1 cellular context compared by ENCODE assay signal in the genomic region with DNA sequence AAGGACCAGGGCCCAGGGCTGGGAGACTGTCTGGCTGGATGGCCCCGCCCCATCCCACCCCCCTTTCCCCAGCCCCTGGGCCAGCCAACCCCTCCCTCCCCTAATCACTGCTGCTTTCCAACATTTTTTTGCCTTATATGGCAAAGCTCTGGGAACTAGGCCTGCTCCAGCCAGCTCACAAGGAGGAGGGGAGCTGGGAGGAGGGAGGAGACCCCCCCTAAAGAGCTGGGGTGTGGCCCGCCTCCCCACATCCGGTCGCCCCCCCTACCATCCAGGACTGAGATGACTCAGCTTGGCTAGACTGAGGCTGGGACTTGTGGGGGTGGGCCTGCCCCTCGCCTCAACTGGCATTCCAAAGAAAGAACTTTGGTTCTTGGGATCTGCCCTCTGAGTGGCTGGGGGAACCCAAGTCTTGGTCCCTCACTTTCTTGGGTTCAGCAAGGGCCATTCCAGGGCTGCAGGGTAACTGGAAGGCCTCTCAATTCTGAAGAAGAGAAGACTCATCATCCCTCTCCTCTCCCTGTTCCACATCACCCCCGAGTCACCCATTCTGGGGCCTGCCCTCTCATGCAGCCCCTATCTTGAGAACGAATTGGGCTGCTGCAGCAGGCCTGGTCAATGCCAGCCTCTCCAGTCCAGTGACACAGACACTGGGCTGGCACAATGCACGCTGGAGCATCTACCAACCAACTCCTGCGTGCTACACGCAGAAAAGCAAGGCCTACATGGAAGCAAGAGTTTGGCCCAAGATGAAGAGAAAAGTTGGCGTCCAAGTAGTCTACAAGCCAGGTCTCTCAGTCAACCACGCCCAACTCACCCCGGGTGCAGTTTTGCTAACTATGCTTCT.
TF ChIP-seq lines count a peak whose summit lies in the region.

No MANE protein-coding gene starts in this region.

TF ChIP-seq in H1, 55 proteins besides CTCF, POLR2A, EP300 and RAD21:
- peak; percentile 80 for TF ChIP-seq TAF1 (IDR thresholded peaks at IDR 0.05; ENCODE audit: low read depth, low read length)
- no peak for TF ChIP-seq RXRA (IDR thresholded peaks at IDR 0.05; ENCODE audit: insufficient read depth, low read depth, low read length)
- TF ChIP-seq CREB1 (IDR thresholded peaks at IDR 0.05), result 0 out of 2 replicates have a peak, but pooled peaks have one; percentile 17
- peak; percentile 99 for TF ChIP-seq SRF (IDR thresholded peaks at IDR 0.05; ENCODE audit: low read depth, low read length)
- peak; percentile 38 for TF ChIP-seq SIRT6 (IDR thresholded peaks at IDR 0.05; ENCODE audit: low read length)
- peak; percentile 86 for TF ChIP-seq TAF7 (optimal IDR thresholded peaks at IDR 0.05; ENCODE audit: borderline replicate concordance, low read depth, low read length)
- TF ChIP-seq TCF12 (IDR thresholded peaks at IDR 0.05; ENCODE audit: low read depth, low read length), result no peak
- TF ChIP-seq EGR1 (IDR thresholded peaks at IDR 0.05; ENCODE audit: borderline replicate concordance, low read depth, low read length), result 0 out of 2 replicates have a peak, but pooled peaks have one; percentile 7
- no peak for TF ChIP-seq SIX5 (IDR thresholded peaks at IDR 0.05; ENCODE audit: low read depth, low read length)
- peak; percentile 67; the same call in 1 of the 2 replicates for TF ChIP-seq MAFK (IDR thresholded peaks at IDR 0.05; ENCODE audit: low read depth, low read length)
- peak; percentile 27; the same call in 1 of the 2 replicates for TF ChIP-seq SP1 (IDR thresholded peaks at IDR 0.05; ENCODE audit: low read depth, low read length)
- peak; percentile 89 for TF ChIP-seq POLR2AphosphoS5 (IDR thresholded peaks at IDR 0.05; ENCODE audit: low read depth, low read length)
- TF ChIP-seq KDM4A (IDR thresholded peaks at IDR 0.05; ENCODE audit: low read depth, low read length, severe bottlenecking), result no peak
- 0 out of 2 replicates have a peak, but pooled peaks have one; percentile 8 for TF ChIP-seq SP4 (IDR thresholded peaks at IDR 0.05; ENCODE audit: low read length)
- peak; percentile 81 for TF ChIP-seq JUND (IDR thresholded peaks at IDR 0.05; ENCODE audit: low read length)
- peak; percentile 56; the same call in 1 of the 2 replicates for TF ChIP-seq TBP (IDR thresholded peaks at IDR 0.05; ENCODE audit: low read depth, low read length)
- TF ChIP-seq, protein P1, sequence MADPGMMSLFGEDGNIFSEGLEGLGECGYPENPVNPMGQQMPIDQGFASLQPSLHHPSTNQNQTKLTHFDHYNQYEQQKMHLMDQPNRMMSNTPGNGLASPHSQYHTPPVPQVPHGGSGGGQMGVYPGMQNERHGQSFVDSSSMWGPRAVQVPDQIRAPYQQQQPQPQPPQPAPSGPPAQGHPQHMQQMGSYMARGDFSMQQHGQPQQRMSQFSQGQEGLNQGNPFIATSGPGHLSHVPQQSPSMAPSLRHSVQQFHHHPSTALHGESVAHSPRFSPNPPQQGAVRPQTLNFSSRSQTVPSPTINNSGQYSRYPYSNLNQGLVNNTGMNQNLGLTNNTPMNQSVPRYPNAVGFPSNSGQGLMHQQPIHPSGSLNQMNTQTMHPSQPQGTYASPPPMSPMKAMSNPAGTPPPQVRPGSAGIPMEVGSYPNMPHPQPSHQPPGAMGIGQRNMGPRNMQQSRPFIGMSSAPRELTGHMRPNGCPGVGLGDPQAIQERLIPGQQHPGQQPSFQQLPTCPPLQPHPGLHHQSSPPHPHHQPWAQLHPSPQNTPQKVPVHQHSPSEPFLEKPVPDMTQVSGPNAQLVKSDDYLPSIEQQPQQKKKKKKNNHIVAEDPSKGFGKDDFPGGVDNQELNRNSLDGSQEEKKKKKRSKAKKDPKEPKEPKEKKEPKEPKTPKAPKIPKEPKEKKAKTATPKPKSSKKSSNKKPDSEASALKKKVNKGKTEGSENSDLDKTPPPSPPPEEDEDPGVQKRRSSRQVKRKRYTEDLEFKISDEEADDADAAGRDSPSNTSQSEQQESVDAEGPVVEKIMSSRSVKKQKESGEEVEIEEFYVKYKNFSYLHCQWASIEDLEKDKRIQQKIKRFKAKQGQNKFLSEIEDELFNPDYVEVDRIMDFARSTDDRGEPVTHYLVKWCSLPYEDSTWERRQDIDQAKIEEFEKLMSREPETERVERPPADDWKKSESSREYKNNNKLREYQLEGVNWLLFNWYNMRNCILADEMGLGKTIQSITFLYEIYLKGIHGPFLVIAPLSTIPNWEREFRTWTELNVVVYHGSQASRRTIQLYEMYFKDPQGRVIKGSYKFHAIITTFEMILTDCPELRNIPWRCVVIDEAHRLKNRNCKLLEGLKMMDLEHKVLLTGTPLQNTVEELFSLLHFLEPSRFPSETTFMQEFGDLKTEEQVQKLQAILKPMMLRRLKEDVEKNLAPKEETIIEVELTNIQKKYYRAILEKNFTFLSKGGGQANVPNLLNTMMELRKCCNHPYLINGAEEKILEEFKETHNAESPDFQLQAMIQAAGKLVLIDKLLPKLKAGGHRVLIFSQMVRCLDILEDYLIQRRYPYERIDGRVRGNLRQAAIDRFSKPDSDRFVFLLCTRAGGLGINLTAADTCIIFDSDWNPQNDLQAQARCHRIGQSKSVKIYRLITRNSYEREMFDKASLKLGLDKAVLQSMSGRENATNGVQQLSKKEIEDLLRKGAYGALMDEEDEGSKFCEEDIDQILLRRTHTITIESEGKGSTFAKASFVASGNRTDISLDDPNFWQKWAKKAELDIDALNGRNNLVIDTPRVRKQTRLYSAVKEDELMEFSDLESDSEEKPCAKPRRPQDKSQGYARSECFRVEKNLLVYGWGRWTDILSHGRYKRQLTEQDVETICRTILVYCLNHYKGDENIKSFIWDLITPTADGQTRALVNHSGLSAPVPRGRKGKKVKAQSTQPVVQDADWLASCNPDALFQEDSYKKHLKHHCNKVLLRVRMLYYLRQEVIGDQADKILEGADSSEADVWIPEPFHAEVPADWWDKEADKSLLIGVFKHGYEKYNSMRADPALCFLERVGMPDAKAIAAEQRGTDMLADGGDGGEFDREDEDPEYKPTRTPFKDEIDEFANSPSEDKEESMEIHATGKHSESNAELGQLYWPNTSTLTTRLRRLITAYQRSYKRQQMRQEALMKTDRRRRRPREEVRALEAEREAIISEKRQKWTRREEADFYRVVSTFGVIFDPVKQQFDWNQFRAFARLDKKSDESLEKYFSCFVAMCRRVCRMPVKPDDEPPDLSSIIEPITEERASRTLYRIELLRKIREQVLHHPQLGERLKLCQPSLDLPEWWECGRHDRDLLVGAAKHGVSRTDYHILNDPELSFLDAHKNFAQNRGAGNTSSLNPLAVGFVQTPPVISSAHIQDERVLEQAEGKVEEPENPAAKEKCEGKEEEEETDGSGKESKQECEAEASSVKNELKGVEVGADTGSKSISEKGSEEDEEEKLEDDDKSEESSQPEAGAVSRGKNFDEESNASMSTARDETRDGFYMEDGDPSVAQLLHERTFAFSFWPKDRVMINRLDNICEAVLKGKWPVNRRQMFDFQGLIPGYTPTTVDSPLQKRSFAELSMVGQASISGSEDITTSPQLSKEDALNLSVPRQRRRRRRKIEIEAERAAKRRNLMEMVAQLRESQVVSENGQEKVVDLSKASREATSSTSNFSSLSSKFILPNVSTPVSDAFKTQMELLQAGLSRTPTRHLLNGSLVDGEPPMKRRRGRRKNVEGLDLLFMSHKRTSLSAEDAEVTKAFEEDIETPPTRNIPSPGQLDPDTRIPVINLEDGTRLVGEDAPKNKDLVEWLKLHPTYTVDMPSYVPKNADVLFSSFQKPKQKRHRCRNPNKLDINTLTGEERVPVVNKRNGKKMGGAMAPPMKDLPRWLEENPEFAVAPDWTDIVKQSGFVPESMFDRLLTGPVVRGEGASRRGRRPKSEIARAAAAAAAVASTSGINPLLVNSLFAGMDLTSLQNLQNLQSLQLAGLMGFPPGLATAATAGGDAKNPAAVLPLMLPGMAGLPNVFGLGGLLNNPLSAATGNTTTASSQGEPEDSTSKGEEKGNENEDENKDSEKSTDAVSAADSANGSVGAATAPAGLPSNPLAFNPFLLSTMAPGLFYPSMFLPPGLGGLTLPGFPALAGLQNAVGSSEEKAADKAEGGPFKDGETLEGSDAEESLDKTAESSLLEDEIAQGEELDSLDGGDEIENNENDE (IDR thresholded peaks at IDR 0.05; ENCODE audit: insufficient replicate concordance, low read length), result peak; percentile 39
- TF ChIP-seq JUN (IDR thresholded peaks at IDR 0.05; ENCODE audit: low read depth, low read length), result 0 out of 2 replicates have a peak, but pooled peaks have one; percentile 4
- peak; percentile 81 for TF ChIP-seq BACH1 (IDR thresholded peaks at IDR 0.05; ENCODE audit: low read length)
